1 cellular context compared by ENCODE assay signal in genomic region chr19:42343344-42344110, GRCh38.
TF ChIP-seq lines count a peak whose summit lies in the region.

No MANE protein-coding gene starts in this region.

TF ChIP-seq in WTC11, 78 proteins besides CTCF, POLR2A, EP300 and RAD21 (continued from another document):
- no peak for TF ChIP-seq ATF6 (CRISPR knock-in tag; IDR thresholded peaks at IDR 0.05)
- no peak for TF ChIP-seq TCF7 (CRISPR knock-in tag; IDR thresholded peaks at IDR 0.05; ENCODE audit: low read depth)
- no peak for TF ChIP-seq GTF2I (CRISPR knock-in tag; conservative IDR thresholded peaks at IDR 0.05)
- no peak for TF ChIP-seq PRDM15 (CRISPR knock-in tag; IDR thresholded peaks at IDR 0.05)
- no peak for TF ChIP-seq USF1 (CRISPR knock-in tag; IDR thresholded peaks at IDR 0.05)
- no peak for TF ChIP-seq ZMAT4 (CRISPR knock-in tag; IDR thresholded peaks at IDR 0.05)
- no peak for TF ChIP-seq TP53 (CRISPR knock-in tag; IDR thresholded peaks at IDR 0.05)
